ENCODE assay signal across 10 cellular contexts in genomic region chr15:58758141-58758540, GRCh38. TPM values are rescaled to one million over a fixed set of nuclear protein-coding genes. Genes with fewer than 3 reads are reported as not detected.
DNase-seq lines count a peak whose midpoint lies in the region; ATAC-seq, FAIRE-seq and TF ChIP-seq lines count a peak whose summit lies in the region.
"Had no signal": no experiment of that assay in that cellular context is flagged by ENCODE, and none has a peak within 500 bp of the region (broad histone marks: within the 10 kb centered on the region; RNA-seq: fewer than 3 reads in every experiment).

No MANE protein-coding gene starts in this region.

- H3K79me2 ChIP-seq in KMS-11 (ENCODE audit: insufficient read depth, low read depth): no peaks in the 10 kb centered on the region

- peak overlapping the region; percentile 7; the same call in 1 of the 2 replicates for H3K4me2 ChIP-seq in KMS-11

- peak; percentile 33 for DNase-seq in Calu3
- no peak for DNase-seq in bronchial epithelial cell (ENCODE audit: low read depth)
- no peak for DNase-seq in activated CD8-positive, alpha-beta memory T cell treated with anti-CD3 and anti-CD28 coated beads, Interleukin-2, amount 10 ng/mL, durations not matched to agents 7 days and 5 days
- no peak for DNase-seq in activated T-cell treated with anti-CD3 and anti-CD28 coated beads, Interleukin-2, amount 50 U/mL, for 48 hours
- DNase-seq in GM19238 (ENCODE audit: insufficient read length, low spot score): no peak
- DNase-seq: NCI-H345 had no signal

- no peak overlapping the region for H3K9ac ChIP-seq in KMS-11
- H3K9ac ChIP-seq in liver (ENCODE audit: low read depth in 1 of 2, low read length in 2 of 2): no peak overlapping the region

- FAIRE-seq in bronchial epithelial cell (lab: Jason Lieb, UNC): no peak
- FAIRE-seq: G401.6 had no signal

- BruUV-seq in Calu3 (replicated peaks; lab: Mats Ljungman, UMichigan): no TSS peak

- H3K27ac Mint-ChIP-seq in Calu3 (ENCODE audit: unreplicated experiment): no peak overlapping the region
- H3K27ac Mint-ChIP-seq in activated CD8-positive, alpha-beta memory T cell treated with anti-CD3 and anti-CD28 coated beads, Interleukin-2, amount 10 ng/mL, durations not matched to agents 7 days and 5 days: no peak overlapping the region

- H3K4me1 Mint-ChIP-seq in Calu3 (ENCODE audit: low read depth, unreplicated experiment): peaks cover 12% of the 10 kb centered on the region
- H3K4me1 Mint-ChIP-seq in activated CD8-positive, alpha-beta memory T cell treated with anti-CD3 and anti-CD28 coated beads, Interleukin-2, amount 10 ng/mL, durations not matched to agents 7 days and 5 days: peaks cover 21% of the 10 kb centered on the region

- TF ChIP-seq CTCF in Calu3 (IDR thresholded peaks at IDR 0.05; ENCODE audit: unreplicated experiment) (no peak), KMS-11 (conservative IDR thresholded peaks at IDR 0.05; ENCODE audit: low read depth, low read length) (no peak), bronchial epithelial cell (IDR thresholded peaks at IDR 0.05; ENCODE audit: insufficient read depth, low read length, severe bottlenecking) (peak; percentile 8), liver (IDR thresholded peaks at IDR 0.05; ENCODE audit: low read depth, low read length, missing input control) (no peak)

- TF ChIP-seq RAD21 in liver (IDR thresholded peaks at IDR 0.05): peak; percentile 79 to 80

- intact Hi-C loops in Calu3 (cut with micrococcal nuclease; ENCODE audit: unreplicated experiment): loop anchor here (2.0 kb wide), 1 partner anchor 529 kb away; no protein-coding TSS in a partner anchor

- H3K4me3 ChIP-seq in KMS-11 (IDR thresholded peaks at IDR 0.05; ENCODE audit: insufficient read depth, low read depth, low read length) (no peak overlapping the region), bronchial epithelial cell (ENCODE audit: low read depth, low read length) (no peak overlapping the region), liver (ENCODE audit: low read depth in 1 of 3, low read length in 3 of 3) (no peak overlapping the region)

- H3K27ac ChIP-seq in KMS-11 (0 out of 2 replicates have a peak overlapping the region, but pooled peaks have one; percentile 25), liver (ENCODE audit: low read depth in 1 of 2, low read length in 2 of 2) (no peak overlapping the region)

- H3K4me1 ChIP-seq in KMS-11 (ENCODE audit: low read depth, poor library complexity, severe bottlenecking): peaks cover 21% of the 10 kb centered on the region
- peaks cover 0 to 5% (median 2%) of the 10 kb centered on the region in 4 donors for H3K4me1 ChIP-seq in liver (ENCODE audit: control insufficient read depth in 4 of 4, insufficient read depth in 4 of 4, low read length in 3 of 4)

- 13% methylated on average over 3 of the region's 3 CpGs for WGBS in liver

- H3K9me3 Mint-ChIP-seq in Calu3 (ENCODE audit: low read depth, unreplicated experiment): peaks cover 3% of the 10 kb centered on the region
- H3K9me3 Mint-ChIP-seq in activated CD8-positive, alpha-beta memory T cell treated with anti-CD3 and anti-CD28 coated beads, Interleukin-2, amount 10 ng/mL, durations not matched to agents 7 days and 5 days (ENCODE audit: low read depth): peaks cover 2% of the 10 kb centered on the region

- no peaks in the 10 kb centered on the region for H4K20me1 ChIP-seq in KMS-11 (ENCODE audit: insufficient read depth)

- H2AFZ ChIP-seq in KMS-11 (ENCODE audit: low read depth): no peak overlapping the region; the same call in 1 of the 2 replicates

- H3K9me3 ChIP-seq in liver (ENCODE audit: control insufficient read depth in 4 of 4, low read length in 3 of 4): no peaks in the 10 kb centered on the region

- H3K27me3 ChIP-seq in KMS-11 (ENCODE audit: insufficient read depth, low read depth) (no peaks in the 10 kb centered on the region), bronchial epithelial cell (ENCODE audit: control insufficient read depth, insufficient read depth, low read length) (no peaks in the 10 kb centered on the region), liver (ENCODE audit: control insufficient read depth in 4 of 4, insufficient read depth in 4 of 4, low read length in 3 of 4) (no peaks in the 10 kb centered on the region)

- H3K27me3 Mint-ChIP-seq in Calu3 (ENCODE audit: unreplicated experiment): no peaks in the 10 kb centered on the region
- H3K27me3 Mint-ChIP-seq in activated CD8-positive, alpha-beta memory T cell treated with anti-CD3 and anti-CD28 coated beads, Interleukin-2, amount 10 ng/mL, durations not matched to agents 7 days and 5 days: no peaks in the 10 kb centered on the region

- H3K36me3 Mint-ChIP-seq in Calu3 (ENCODE audit: insufficient read depth, unreplicated experiment): no peaks in the 10 kb centered on the region
- peaks cover 2% of the 10 kb centered on the region for H3K36me3 Mint-ChIP-seq in activated CD8-positive, alpha-beta memory T cell treated with anti-CD3 and anti-CD28 coated beads, Interleukin-2, amount 10 ng/mL, durations not matched to agents 7 days and 5 days

- H3K36me3 ChIP-seq in KMS-11 (ENCODE audit: insufficient read depth) (no peaks in the 10 kb centered on the region), bronchial epithelial cell (ENCODE audit: control insufficient read depth, insufficient read depth, low read length) (no peaks in the 10 kb centered on the region), liver (ENCODE audit: control insufficient read depth in 4 of 4, insufficient read depth in 3 of 4, low read depth in 1 of 4, low read length in 3 of 4) (no peaks in the 10 kb centered on the region)

- ATAC-seq in activated CD8-positive, alpha-beta memory T cell treated with anti-CD3 and anti-CD28 coated beads, Interleukin-2, amount 10 ng/mL, durations not matched to agents 7 days and 5 days: no peak
- ATAC-seq in HG02884 (IDR thresholded peaks at IDR 0.05; ENCODE audit: unreplicated experiment): no peak

- no peak overlapping the region for H3K4me3 Mint-ChIP-seq in Calu3 (ENCODE audit: low read depth, unreplicated experiment)
- no peak overlapping the region for H3K4me3 Mint-ChIP-seq in activated CD8-positive, alpha-beta memory T cell treated with anti-CD3 and anti-CD28 coated beads, Interleukin-2, amount 10 ng/mL, durations not matched to agents 7 days and 5 days

- CTCF ChIA-PET in Calu3 (lab: Charles Lee): interaction anchor here (0.7 kb wide), 2 partner anchors 426 to 546 kb away, joined by 3 read pairs; no protein-coding TSS in a partner anchor
- CTCF ChIA-PET in activated CD8-positive, alpha-beta memory T cell treated with anti-CD3 and anti-CD28 coated beads, Interleukin-2, amount 10 ng/mL, durations not matched to agents 7 days and 5 days (lab: Charles Lee): interaction anchor here (1.3 kb wide), 1 partner anchor 530 kb away, joined by 7 read pairs; no protein-coding TSS in a partner anchor

TF ChIP-seq in liver, 16 proteins besides CTCF, POLR2A, EP300 and RAD21:
- TF ChIP-seq HNF4G (IDR thresholded peaks at IDR 0.05): no peak
- TF ChIP-seq HNF4A (conservative IDR thresholded peaks at IDR 0.05): peak in 1 of 2 donors; percentile 57
- peak; percentile 25 for TF ChIP-seq SP1 (IDR thresholded peaks at IDR 0.05)
- TF ChIP-seq ATF3 (IDR thresholded peaks at IDR 0.05): no peak
- TF ChIP-seq GABPA (IDR thresholded peaks at IDR 0.05 in 1 of 2, conservative IDR thresholded peaks at IDR 0.05 in 1 of 2): no peak
- no peak for TF ChIP-seq EGR1 (IDR thresholded peaks at IDR 0.05; ENCODE audit: low read depth in 2 of 2)
- TF ChIP-seq NR2F2 (IDR thresholded peaks at IDR 0.05): peak; percentile 62
- TF ChIP-seq FOXA2 (IDR thresholded peaks at IDR 0.05): no peak
- TF ChIP-seq RXRA (IDR thresholded peaks at IDR 0.05): peak; percentile 24 to 64

RNA-seq across cellular contexts. Expression of gene ADAM10, which starts 8.6 kb away (rescaled TPM):
- total RNA-seq in Calu3 (2022): 407 and 474 TPM in 2 replicates
- total RNA-seq in bronchial epithelial cell: 112 and 118 TPM in 2 replicates
- total RNA-seq in liver: 10 to 100 TPM; 45.3 to 55.6 TPM
- polyA plus RNA-seq in liver: 10 to 100 TPM; 12.6 to 23.8 TPM
- total RNA-seq in activated CD8-positive, alpha-beta memory T cell treated with anti-CD3 and anti-CD28 coated beads, Interleukin-2, amount 10 ng/mL, durations not matched to agents 7 days and 5 days: 100 to 1,000 TPM; 141 to 151 TPM

RNA-seq across cellular contexts. Expression of gene MINDY2, which starts 13.0 kb away (rescaled TPM):
- 46.2 and 59.0 TPM in 2 replicates for total RNA-seq in Calu3 (2022)
- total RNA-seq in bronchial epithelial cell: 23.0 and 25.0 TPM in 2 replicates
- 1 to 10 TPM; 5.3 to 7.0 TPM for total RNA-seq in liver
- polyA plus RNA-seq in liver: 1 to 10 TPM; 1.5 to 5.0 TPM
- total RNA-seq in activated CD8-positive, alpha-beta memory T cell treated with anti-CD3 and anti-CD28 coated beads, Interleukin-2, amount 10 ng/mL, durations not matched to agents 7 days and 5 days: 10 to 100 TPM; 12.0 to 16.9 TPM
